13 cellular contexts compared by ENCODE assay signal in genomic region chr5:4563400-4563799, GRCh38.
DNase-seq lines count a peak whose midpoint lies in the region; ATAC-seq, FAIRE-seq and TF ChIP-seq lines count a peak whose summit lies in the region.
"Had no signal": no experiment of that assay in that cellular context is flagged by ENCODE, and none has a peak within 500 bp of the region (broad histone marks: within the 10 kb centered on the region; RNA-seq: fewer than 3 reads in every experiment).

No MANE protein-coding gene starts in this region.

- POLR2A ChIA-PET in HepG2 (lab: Yijun Ruan, JAX), result no interaction called here

- H3K27ac Mint-ChIP-seq in type B pancreatic cell, result no peak overlapping the region
- H3K27ac Mint-ChIP-seq: activated naive CD8-positive, alpha-beta T cell had no signal

- H3K9me3 ChIP-seq in HepG2 (ENCODE audit: low read length) (peaks cover 72% of the 10 kb centered on the region), right lobe of liver (no peaks in the 10 kb centered on the region), Peyer's patch (no peaks in the 10 kb centered on the region), osteoblast (ENCODE audit: low read depth, low read length) (no peaks in the 10 kb centered on the region)

- 15% methylated on average over 4 of the region's 4 CpGs for WGBS in HepG2 (ENCODE audit: low lambda C conversion rate)
- WGBS in right lobe of liver (ENCODE audit: insufficient coverage, low coverage, low lambda C conversion rate, missing lambda C conversion rate), result 33% methylated on average over 3 of the region's 4 CpGs

- TF ChIP-seq CTCF in HepG2 (CRISPR knock-in tag; IDR thresholded peaks at IDR 0.05) (no peak), right lobe of liver (IDR thresholded peaks at IDR 0.05) (no peak), epithelial cell of proximal tubule (conservative IDR thresholded peaks at IDR 0.05; ENCODE audit: low read depth, low read length) (peak; percentile 59), type B pancreatic cell (conservative IDR thresholded peaks at IDR 0.05) (peak; percentile 79), Peyer's patch (IDR thresholded peaks at IDR 0.05) (no peak), osteoblast (IDR thresholded peaks at IDR 0.05; ENCODE audit: extremely low read depth, low read depth, low read length) (no peak)

- no peak overlapping the region for H2AFZ ChIP-seq in HepG2 (ENCODE audit: low read length)
- H2AFZ ChIP-seq in osteoblast (ENCODE audit: low read length), result no peak overlapping the region

- H3K9me3 Mint-ChIP-seq in type B pancreatic cell, result no peaks in the 10 kb centered on the region

- H3K79me2 ChIP-seq in HepG2 (ENCODE audit: insufficient read depth, low read length) (no peaks in the 10 kb centered on the region), osteoblast (ENCODE audit: insufficient read depth, low read length) (no peaks in the 10 kb centered on the region)

- no peaks in the 10 kb centered on the region for H3K27me3 ChIP-seq in HepG2 (ENCODE audit: control insufficient read depth in 1 of 2, insufficient read depth in 2 of 2, low read length in 2 of 2)
- no peaks in the 10 kb centered on the region for H3K27me3 ChIP-seq in right lobe of liver
- H3K27me3 ChIP-seq in Peyer's patch, result no peaks in the 10 kb centered on the region
- H3K27me3 ChIP-seq in osteoblast (ENCODE audit: insufficient read depth, low read length), result no peaks in the 10 kb centered on the region
- H3K27me3 ChIP-seq: BLaER1 treated with 17β-estradiol and CSF1 and Interleukin-3, amounts not matched to agents 10 nM and 100 nM had no signal

- no peak for FAIRE-seq in HepG2 (lab: Jason Lieb, UNC)
- FAIRE-seq: endometrium had no signal

- peaks cover 6% of the 10 kb centered on the region for H3K27me3 Mint-ChIP-seq in type B pancreatic cell
- H3K27me3 Mint-ChIP-seq: activated naive CD8-positive, alpha-beta T cell had no signal

- TF ChIP-seq EP300 in HepG2 (IDR thresholded peaks at IDR 0.05; ENCODE audit: low read depth in 2 of 2, low read length in 2 of 2), result no peak
- TF ChIP-seq EP300 in HepG2 (CRISPR knock-in tag; IDR thresholded peaks at IDR 0.05; ENCODE audit: borderline replicate concordance), result no peak

- ATAC-seq in HepG2 (no peak), right lobe of liver (no peak)

- TF ChIP-seq RAD21 in HepG2 (CRISPR knock-in tag; IDR thresholded peaks at IDR 0.05), result no peak

- CTCF ChIA-PET in HepG2 (lab: Yijun Ruan, JAX; ENCODE audit: low intra/inter-chr PET ratio, low total read pairs), result no interaction called here

- intact Hi-C loops in HepG2 (cut with micrococcal nuclease; ENCODE audit: unreplicated experiment), result no loop called here
- intact Hi-C loops in right lobe of liver (cut with DNase I), result no loop called here

- H3K4me1 Mint-ChIP-seq in type B pancreatic cell (ENCODE audit: unreplicated experiment), result no peaks in the 10 kb centered on the region

- no peak overlapping the region for H3K9ac ChIP-seq in HepG2 (ENCODE audit: insufficient read depth, low read depth, low read length)
- H3K9ac ChIP-seq: BLaER1 treated with 17β-estradiol and CSF1 and Interleukin-3, amounts not matched to agents 10 nM and 100 nM had no signal

- H3K4me1 ChIP-seq in HepG2 (ENCODE audit: insufficient read depth, low read length) (no peaks in the 10 kb centered on the region), right lobe of liver (no peaks in the 10 kb centered on the region), Peyer's patch (no peaks in the 10 kb centered on the region), osteoblast (ENCODE audit: insufficient read depth, low read length) (no peaks in the 10 kb centered on the region)

- in situ Hi-C loops in HepG2 (cut with HindIII; ENCODE audit: extremely low pct_ligation_motif_present, low pct_unique_long_range_greater_than_20kb), result no loop called here

- no peak for DNase-seq in HepG2 (ENCODE audit: low spot score)
- DNase-seq in right lobe of liver, result no peak
- DNase-seq in OCI-M1 (lab: John Stamatoyannopoulos, UW), result peak; percentile 50
- DNase-seq in epithelial cell of proximal tubule (ENCODE audit: low read depth), result no peak
- no peak for DNase-seq in type B pancreatic cell (ENCODE audit: extremely low spot score, unreplicated experiment)
- DNase-seq in Peyer's patch, result no peak
- DNase-seq in osteoblast (ENCODE audit: insufficient read length, low spot score, missing footprints), result no peak
- no peak for DNase-seq in NK-92 (lab: John Stamatoyannopoulos, UW; ENCODE audit: unreplicated experiment)
- DNase-seq: KBM-7; stimulated activated CD4-positive, alpha-beta T cell treated with anti-CD3 and anti-CD28 coated beads, Interleukin-4, amount 100 ng/mL, for 24 hours had no signal

- no TSS peak for BruUV-seq in HepG2 (replicated peaks; lab: Mats Ljungman, UMichigan)

- H3K4me3 ChIP-seq in HepG2 (replicated peaks in 1 of 3; ENCODE audit: insufficient read depth in 1 of 3, low read depth in 2 of 3, low read length in 3 of 3), result no peak overlapping the region
- no peak overlapping the region for H3K4me3 ChIP-seq in right lobe of liver
- H3K4me3 ChIP-seq in epithelial cell of proximal tubule (ENCODE audit: low read depth, low read length), result no peak overlapping the region
- H3K4me3 ChIP-seq in Peyer's patch, result no peak overlapping the region
- H3K4me3 ChIP-seq in osteoblast (ENCODE audit: insufficient read depth, low read length), result no peak overlapping the region
- H3K4me3 ChIP-seq: BLaER1 treated with 17β-estradiol and CSF1 and Interleukin-3, amounts not matched to agents 10 nM and 100 nM had no signal

- no peaks in the 10 kb centered on the region for H4K20me1 ChIP-seq in HepG2 (ENCODE audit: insufficient read depth, low read length)
- H4K20me1 ChIP-seq in osteoblast (ENCODE audit: insufficient read depth, low read length), result no peaks in the 10 kb centered on the region
- H4K20me1 ChIP-seq: BLaER1 treated with 17β-estradiol and CSF1 and Interleukin-3, amounts not matched to agents 10 nM and 100 nM had no signal

- H3K4me2 ChIP-seq in HepG2 (ENCODE audit: low read depth, low read length) (no peak overlapping the region), osteoblast (ENCODE audit: insufficient read depth, low read length) (no peak overlapping the region)
- H3K4me2 ChIP-seq: BLaER1 treated with 17β-estradiol and CSF1 and Interleukin-3, amounts not matched to agents 10 nM and 100 nM had no signal

- no peak overlapping the region for H3K4me3 Mint-ChIP-seq in type B pancreatic cell
- H3K4me3 Mint-ChIP-seq: activated naive CD8-positive, alpha-beta T cell had no signal

- no peaks in the 10 kb centered on the region for H3K36me3 ChIP-seq in HepG2 (replicated peaks in 1 of 2; ENCODE audit: control insufficient read depth in 1 of 2, insufficient read depth in 2 of 2, low read length in 2 of 2)
- H3K36me3 ChIP-seq in right lobe of liver, result no peaks in the 10 kb centered on the region
- no peaks in the 10 kb centered on the region for H3K36me3 ChIP-seq in Peyer's patch
- no peaks in the 10 kb centered on the region for H3K36me3 ChIP-seq in osteoblast (ENCODE audit: insufficient read depth, low read length)
- H3K36me3 ChIP-seq: BLaER1 treated with 17β-estradiol and CSF1 and Interleukin-3, amounts not matched to agents 10 nM and 100 nM had no signal

- H3K27ac ChIP-seq in HepG2 (ENCODE audit: extremely low read length, insufficient read depth, low read length) (no peak overlapping the region), right lobe of liver (no peak overlapping the region), Peyer's patch (no peak overlapping the region), osteoblast (ENCODE audit: low read depth, low read length) (no peak overlapping the region)
- H3K27ac ChIP-seq: BLaER1 treated with 17β-estradiol and CSF1 and Interleukin-3, amounts not matched to agents 10 nM and 100 nM had no signal

- TF ChIP-seq POLR2A in HepG2 (IDR thresholded peaks at IDR 0.05; ENCODE audit: insufficient read depth in 1 of 2, low read depth in 2 of 2, low read length in 2 of 2) (no peak), right lobe of liver (IDR thresholded peaks at IDR 0.05) (no peak), Peyer's patch (IDR thresholded peaks at IDR 0.05) (no peak)

- no peaks in the 10 kb centered on the region for H3K36me3 Mint-ChIP-seq in type B pancreatic cell
- H3K36me3 Mint-ChIP-seq: activated naive CD8-positive, alpha-beta T cell had no signal

TF ChIP-seq in HepG2, 621 proteins besides CTCF, POLR2A, EP300 and RAD21:
- TF ChIP-seq ZKSCAN8 (CRISPR knock-in tag; IDR thresholded peaks at IDR 0.05; ENCODE audit: borderline replicate concordance) (no peak), STAG1 (CRISPR knock-in tag; IDR thresholded peaks at IDR 0.05) (peak; percentile 19; the same call in 1 of the 2 replicates), ZNF160 (CRISPR knock-in tag; IDR thresholded peaks at IDR 0.05) (no peak)
TF ChIP-seq in HepG2: peak in this region for 1.

Comparison
In these comparisons a context has a peak if more than half of its experiments do, and no peak if none do; other contexts are left out.
1. CTCF ChIP-seq: peak in epithelial cell of proximal tubule (single experiment) and type B pancreatic cell (single experiment); none in HepG2 (single experiment), right lobe of liver (0 of 4), Peyer's patch (0 of 6) and osteoblast (single experiment).